In genomic region chrX:123971963-123972362, GRCh38 we compare ENCODE assay signal across 23 cellular contexts.
A peak's percentile ranks its signal among the peaks of the same experiment; 100 is the strongest.
DNase-seq lines count a peak whose midpoint lies in the region; ATAC-seq and TF ChIP-seq lines count a peak whose summit lies in the region.
"Had no signal": no experiment of that assay in that cellular context is flagged by ENCODE, and none has a peak within 500 bp of the region (broad histone marks: within the 10 kb centered on the region; RNA-seq: fewer than 3 reads in every experiment).

No MANE protein-coding gene starts in this region.

- peak; percentile 38 for DNase-seq in NOMO-1 treated with dmso at 0.1 percent for 144 hours (lab: John Stamatoyannopoulos, UW; ENCODE audit: unreplicated experiment)
- peak; percentile 28 for DNase-seq in choroid plexus epithelial cell (ENCODE audit: low read depth)
- DNase-seq in NCI-H82 treated with DMSO at 0.1 percent for 48 hours (lab: John Stamatoyannopoulos, UW; ENCODE audit: unreplicated experiment) = no peak
- no peak for DNase-seq in activated T-cell treated with anti-CD3 and anti-CD28 coated beads, Interleukin-2, amount 50 U/mL, for 1 hour
- no peak for DNase-seq in NCI-H510A treated with DMSO at 0.1 percent for 48 hours (lab: John Stamatoyannopoulos, UW)
- DNase-seq: activated CD4-positive, alpha-beta T cell treated with anti-CD3 and anti-CD28 coated beads for 4 hours; AML-193; dermis blood vessel endothelial cell; mammary epithelial cell; NCI-H1048; NCI-H526; nephron progenitor cell; spleen; T1000; thyroid gland had no signal

- TF ChIP-seq CTCF in Loucy (conservative IDR thresholded peaks at IDR 0.05; ENCODE audit: low read length) (no peak), choroid plexus epithelial cell (conservative IDR thresholded peaks at IDR 0.05; ENCODE audit: low read depth, low read length) (no peak), neutrophil (IDR thresholded peaks at IDR 0.05) (no peak)

- no peak overlapping the region for H3K4me3 ChIP-seq in Loucy (ENCODE audit: low read length, poor library complexity, severe bottlenecking)
- H3K4me3 ChIP-seq in choroid plexus epithelial cell (ENCODE audit: low read depth, low read length) = no peak overlapping the region
- H3K4me3 ChIP-seq in neutrophil (ENCODE audit: low read depth in 1 of 2, low read length in 1 of 2) = no peak overlapping the region
- H3K4me3 ChIP-seq: prostate gland, spleen, thyroid gland had no signal

- no peak overlapping the region for H2AFZ ChIP-seq in Loucy (ENCODE audit: low read length)

- H3K4me2 ChIP-seq in Loucy (ENCODE audit: low read depth, low read length, poor library complexity, severe bottlenecking) = peak overlapping the region; percentile 27

- H3F3A ChIP-seq in Loucy (ENCODE audit: low read depth) = no peaks in the 10 kb centered on the region

- no peaks in the 10 kb centered on the region for H3K9me3 ChIP-seq in Loucy (ENCODE audit: insufficient read depth, low read depth, low read length)
- H3K9me3 ChIP-seq in neutrophil = no peaks in the 10 kb centered on the region
- H3K9me3 ChIP-seq: prostate gland, spleen, thyroid gland had no signal

- H3K9ac ChIP-seq in Loucy (ENCODE audit: low read depth, low read length, poor library complexity, severe bottlenecking) = no peak overlapping the region

- H3K9me2 ChIP-seq in Loucy (replicated peaks; ENCODE audit: low read depth, low read length) = no peaks in the 10 kb centered on the region

- H3K36me3 ChIP-seq in Loucy (ENCODE audit: insufficient read depth, low read length) (no peaks in the 10 kb centered on the region), neutrophil (no peaks in the 10 kb centered on the region)
- H3K36me3 ChIP-seq: prostate gland, spleen, thyroid gland had no signal

- H3K27me3 ChIP-seq in Loucy (ENCODE audit: insufficient read depth, low read length, poor library complexity, severe bottlenecking) (no peaks in the 10 kb centered on the region), neutrophil (no peaks in the 10 kb centered on the region)
- H3K27me3 ChIP-seq: spleen, thyroid gland had no signal

- peaks cover 61% of the 10 kb centered on the region for H4K20me1 ChIP-seq in Loucy (ENCODE audit: insufficient read depth, low read length, poor library complexity, severe bottlenecking)

- no peak for ATAC-seq in HG02571 (IDR thresholded peaks at IDR 0.05; ENCODE audit: unreplicated experiment)
- ATAC-seq: HCT116, Panc1, SK-N-SH treated with all-trans-retinoic acid at 6 μM for 48 hours had no signal

- H3K4me1 ChIP-seq in Loucy (ENCODE audit: insufficient read depth, low read length, poor library complexity, severe bottlenecking) (peaks cover 6% of the 10 kb centered on the region), neutrophil (ENCODE audit: control insufficient read depth in 1 of 2, insufficient read depth in 1 of 2, low read depth in 1 of 2, low read length in 1 of 2) (peaks cover 38 to 43% of the 10 kb centered on the region in 2 experiments)
- H3K4me1 ChIP-seq: prostate gland had no signal

- peak overlapping the region; percentile 50 for H3K27ac ChIP-seq in neutrophil
- H3K27ac ChIP-seq: epithelial cell of prostate, prostate gland, thyroid gland had no signal

- peaks cover 99% of the 10 kb centered on the region for H3K79me2 ChIP-seq in Loucy (ENCODE audit: insufficient read depth, low read length)

Comparison
In these comparisons a context has a peak if more than half of its experiments do, and no peak if none do; other contexts are left out.
1. DNase-seq: peak in NOMO-1 treated with dmso at 0.1 percent for 144 hours (single experiment) and choroid plexus epithelial cell (single experiment); none in NCI-H82 treated with DMSO at 0.1 percent for 48 hours (single experiment), activated T-cell treated with anti-CD3 and anti-CD28 coated beads, Interleukin-2, amount 50 U/mL, for 1 hour (single experiment) and NCI-H510A treated with DMSO at 0.1 percent for 48 hours (single experiment).